In the genomic region with DNA sequence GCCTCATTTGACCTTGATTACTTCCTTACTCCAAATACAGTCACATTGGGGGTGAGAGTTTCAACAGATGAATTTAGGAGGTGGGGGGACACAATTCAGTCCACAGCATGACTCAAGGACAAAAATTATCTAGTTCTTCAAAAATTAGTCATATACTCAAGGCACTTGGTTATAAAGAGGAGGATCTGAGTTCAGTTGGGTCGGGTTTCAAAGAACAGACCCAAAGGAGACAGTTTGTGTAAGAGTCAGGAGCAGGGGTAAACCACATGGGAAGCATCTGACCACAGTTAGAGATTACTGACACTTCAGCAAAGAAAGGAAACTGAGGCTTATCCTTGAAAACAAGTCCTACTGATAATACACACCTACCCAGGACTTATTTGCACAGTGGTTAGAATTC, we compare ENCODE assay signal across 21 cellular contexts.
"Had no signal": no experiment of that assay in that cellular context is flagged by ENCODE, and none has a peak within 500 bp of the region (broad histone marks: within the 10 kb centered on the region; RNA-seq: fewer than 3 reads in every experiment).

No MANE protein-coding gene starts in this region.

- H3K36me3 Mint-ChIP-seq: activated naive CD4-positive, alpha-beta T cell treated with anti-CD3 and anti-CD28 coated beads, Interleukin-2, amount 50 U/mL, for 24 hours had no signal

- H3K9me3 Mint-ChIP-seq: activated naive CD4-positive, alpha-beta T cell treated with anti-CD3 and anti-CD28 coated beads, Interleukin-2, amount 50 U/mL, for 24 hours; dendritic cell treated with granulocyte-macrophage colony-stimulating factor and Interleukin-4, amounts not matched to agents 40 ng/mL and 50 ng/mL, for 4 days; neural crest cell; stimulated activated naive CD8-positive, alpha-beta T cell treated with anti-CD3 and anti-CD28 coated beads, Interleukin-15, Interleukin-2, amounts not matched to agents 100 ng/mL and 50 ng/mL, for 24 hours had no signal

- H3K27ac ChIP-seq: esophagus squamous epithelium, left lung, ovary, psoas muscle had no signal

- H3K27me3 Mint-ChIP-seq: dendritic cell treated with granulocyte-macrophage colony-stimulating factor and Interleukin-4, amounts not matched to agents 40 ng/mL and 50 ng/mL, for 4 days had no signal

- H3K4me3 ChIP-seq: esophagus squamous epithelium, left lung, ovary, psoas muscle had no signal

- H3K36me3 ChIP-seq: esophagus squamous epithelium, left lung, ovary had no signal

- H3K4me1 Mint-ChIP-seq: activated naive CD4-positive, alpha-beta T cell treated with anti-CD3 and anti-CD28 coated beads, Interleukin-2, amount 50 U/mL, for 24 hours had no signal

- H3K27me3 ChIP-seq: esophagus squamous epithelium, left lung, ovary had no signal

- FAIRE-seq: bronchial epithelial cell, endothelial cell of umbilical vein, small intestine had no signal

- H3K9me3 ChIP-seq: esophagus squamous epithelium, left lung, ovary, psoas muscle had no signal

- H3K4me3 Mint-ChIP-seq: activated naive CD4-positive, alpha-beta T cell treated with anti-CD3 and anti-CD28 coated beads, Interleukin-2, amount 50 U/mL, for 24 hours; dendritic cell treated with granulocyte-macrophage colony-stimulating factor and Interleukin-4, amounts not matched to agents 40 ng/mL and 50 ng/mL, for 4 days; neural crest cell; stimulated activated naive CD8-positive, alpha-beta T cell treated with anti-CD3 and anti-CD28 coated beads, Interleukin-15, Interleukin-2, amounts not matched to agents 100 ng/mL and 50 ng/mL, for 24 hours had no signal

- H3K27ac Mint-ChIP-seq: activated naive CD4-positive, alpha-beta T cell treated with anti-CD3 and anti-CD28 coated beads, Interleukin-2, amount 50 U/mL, for 24 hours; dendritic cell treated with granulocyte-macrophage colony-stimulating factor and Interleukin-4, amounts not matched to agents 40 ng/mL and 50 ng/mL, for 4 days; stimulated activated naive CD8-positive, alpha-beta T cell treated with anti-CD3 and anti-CD28 coated beads, Interleukin-15, Interleukin-2, amounts not matched to agents 100 ng/mL and 50 ng/mL, for 24 hours had no signal

- ATAC-seq: left lung, psoas muscle, right cardiac atrium had no signal

- DNase-seq: activated CD4-positive, alpha-beta T cell treated with anti-CD3 and anti-CD28 coated beads, Interleukin-2, amount 50 U/mL, for 4 hours; activated gamma-delta T cell; cerebellar nuclear complex; effector CD8-positive, alpha-beta T cell; esophagus squamous epithelium; foreskin melanocyte; left lung; midbrain; ovary; psoas muscle; right cardiac atrium; small intestine; stimulated activated CD4-positive, alpha-beta T cell treated with anti-CD3 and anti-CD28 coated beads, Interleukin-15, amount 100 ng/mL, for 24 hours; stimulated activated CD4-positive, alpha-beta T cell treated with anti-CD3 and anti-CD28 coated beads, Interleukin-2, amount 100 ng/mL, for 48 hours; trophoblast cell had no signal

- H3K4me1 ChIP-seq: esophagus squamous epithelium, left lung, psoas muscle had no signal
